ENCODE assay signal across 10 cellular contexts in genomic region chr12:12819752-12820311, GRCh38. TPM values are rescaled to one million over a fixed set of nuclear protein-coding genes. Genes with fewer than 3 reads are reported as not detected.
DNase-seq lines count a peak whose midpoint lies in the region; ATAC-seq and TF ChIP-seq lines count a peak whose summit lies in the region.
"Had no signal": no experiment of that assay in that cellular context is flagged by ENCODE, and none has a peak within 500 bp of the region (broad histone marks: within the 10 kb centered on the region; RNA-seq: fewer than 3 reads in every experiment).

No MANE protein-coding gene starts in this region.

- no peak overlapping the region for H3K4me3 Mint-ChIP-seq in activated CD4-positive, alpha-beta memory T cell treated with anti-CD3 and anti-CD28 coated beads for 36 hours
- no peak overlapping the region for H3K4me3 Mint-ChIP-seq in activated CD4-positive, alpha-beta memory T cell treated with anti-CD3 and anti-CD28 coated beads, Interleukin-2, amount 10 ng/mL, durations not matched to agents 7 days and 5 days
- H3K4me3 Mint-ChIP-seq in activated naive CD8-positive, alpha-beta T cell treated with anti-CD3 and anti-CD28 coated beads for 36 hours: no peak overlapping the region

- peak overlapping the region; percentile 41 to 67 (median 64) for H3K27ac ChIP-seq in upper lobe of left lung
- H3K27ac ChIP-seq: 22Rv1 had no signal

- no peak for TF ChIP-seq CTCF in upper lobe of left lung (IDR thresholded peaks at IDR 0.05)

- no peak overlapping the region for H3K4me3 ChIP-seq in upper lobe of left lung

- peaks cover 22 to 63% (median 36%) of the 10 kb centered on the region in 4 donors for H3K36me3 ChIP-seq in upper lobe of left lung

- peak overlapping the region; percentile 44 for H3K27ac Mint-ChIP-seq in activated CD4-positive, alpha-beta memory T cell treated with anti-CD3 and anti-CD28 coated beads for 36 hours
- H3K27ac Mint-ChIP-seq in activated CD4-positive, alpha-beta memory T cell treated with anti-CD3 and anti-CD28 coated beads, Interleukin-2, amount 10 ng/mL, durations not matched to agents 7 days and 5 days: no peak overlapping the region
- peak overlapping the region; percentile 55 for H3K27ac Mint-ChIP-seq in activated naive CD8-positive, alpha-beta T cell treated with anti-CD3 and anti-CD28 coated beads for 36 hours

- H3K36me3 Mint-ChIP-seq in activated CD4-positive, alpha-beta memory T cell treated with anti-CD3 and anti-CD28 coated beads for 36 hours: peaks cover 52% of the 10 kb centered on the region
- peaks cover 79% of the 10 kb centered on the region for H3K36me3 Mint-ChIP-seq in activated CD4-positive, alpha-beta memory T cell treated with anti-CD3 and anti-CD28 coated beads, Interleukin-2, amount 10 ng/mL, durations not matched to agents 7 days and 5 days (ENCODE audit: low read depth)
- H3K36me3 Mint-ChIP-seq in activated naive CD8-positive, alpha-beta T cell treated with anti-CD3 and anti-CD28 coated beads for 36 hours: peaks cover 49% of the 10 kb centered on the region

- peaks cover 18 to 48% (median 23%) of the 10 kb centered on the region in 4 donors for H3K4me1 ChIP-seq in upper lobe of left lung

- no peaks in the 10 kb centered on the region for H3K9me3 Mint-ChIP-seq in activated CD4-positive, alpha-beta memory T cell treated with anti-CD3 and anti-CD28 coated beads for 36 hours
- H3K9me3 Mint-ChIP-seq in activated CD4-positive, alpha-beta memory T cell treated with anti-CD3 and anti-CD28 coated beads, Interleukin-2, amount 10 ng/mL, durations not matched to agents 7 days and 5 days: no peaks in the 10 kb centered on the region
- H3K9me3 Mint-ChIP-seq in activated naive CD8-positive, alpha-beta T cell treated with anti-CD3 and anti-CD28 coated beads for 36 hours: no peaks in the 10 kb centered on the region

- TF ChIP-seq POLR2A in upper lobe of left lung (IDR thresholded peaks at IDR 0.05): no peak

- peaks cover 56% of the 10 kb centered on the region for H3K4me1 Mint-ChIP-seq in activated CD4-positive, alpha-beta memory T cell treated with anti-CD3 and anti-CD28 coated beads for 36 hours (ENCODE audit: low read depth)
- peaks cover 46% of the 10 kb centered on the region for H3K4me1 Mint-ChIP-seq in activated CD4-positive, alpha-beta memory T cell treated with anti-CD3 and anti-CD28 coated beads, Interleukin-2, amount 10 ng/mL, durations not matched to agents 7 days and 5 days
- H3K4me1 Mint-ChIP-seq in activated naive CD8-positive, alpha-beta T cell treated with anti-CD3 and anti-CD28 coated beads for 36 hours: peaks cover 50% of the 10 kb centered on the region

- no peaks in the 10 kb centered on the region for H3K27me3 Mint-ChIP-seq in activated CD4-positive, alpha-beta memory T cell treated with anti-CD3 and anti-CD28 coated beads for 36 hours
- H3K27me3 Mint-ChIP-seq in activated CD4-positive, alpha-beta memory T cell treated with anti-CD3 and anti-CD28 coated beads, Interleukin-2, amount 10 ng/mL, durations not matched to agents 7 days and 5 days: no peaks in the 10 kb centered on the region
- no peaks in the 10 kb centered on the region for H3K27me3 Mint-ChIP-seq in activated naive CD8-positive, alpha-beta T cell treated with anti-CD3 and anti-CD28 coated beads for 36 hours

- no peak for DNase-seq in activated CD4-positive, alpha-beta memory T cell treated with anti-CD3 and anti-CD28 coated beads for 36 hours
- DNase-seq in activated CD4-positive, alpha-beta memory T cell treated with anti-CD3 and anti-CD28 coated beads, Interleukin-2, amount 10 ng/mL, durations not matched to agents 7 days and 5 days: no peak
- no peak for DNase-seq in activated naive CD8-positive, alpha-beta T cell treated with anti-CD3 and anti-CD28 coated beads for 36 hours
- DNase-seq in hepatic stellate cell (ENCODE audit: low spot score): peak; percentile 86
- no peak for DNase-seq in upper lobe of left lung
- DNase-seq in NOMO-1 treated with DMSO at 0.1 percent for 48 hours (lab: John Stamatoyannopoulos, UW; ENCODE audit: unreplicated experiment): no peak
- DNase-seq in stimulated activated CD4-positive, alpha-beta T cell treated with anti-CD3 and anti-CD28 coated beads, Interleukin-12 subunit alpha, Interleukin-12 subunit beta, amount 100 ng/mL, for 4 hours: no peak
- DNase-seq in cerebellar nuclear complex (lab: John Stamatoyannopoulos, UW): no peak
- DNase-seq: NCI-H69 had no signal

- peak in 1 of 4 donors; percentile 22 for TF ChIP-seq EP300 in upper lobe of left lung (IDR thresholded peaks at IDR 0.05)

- intact Hi-C loops in activated CD4-positive, alpha-beta memory T cell treated with anti-CD3 and anti-CD28 coated beads for 36 hours (cut with micrococcal nuclease): no loop called here

- no peaks in the 10 kb centered on the region for H3K9me3 ChIP-seq in upper lobe of left lung

- peak; percentile 76 to 79 for ATAC-seq in upper lobe of left lung (ENCODE audit: low FRiP score in 2 of 2)

- WGBS in upper lobe of left lung, 2 donors: 41 to 58% methylated on average over 2 of the region's 2 CpGs

- POLR2A ChIA-PET in activated CD4-positive, alpha-beta memory T cell treated with anti-CD3 and anti-CD28 coated beads for 36 hours (lab: Charles Lee): no interaction called here
- POLR2A ChIA-PET in activated CD4-positive, alpha-beta memory T cell treated with anti-CD3 and anti-CD28 coated beads, Interleukin-2, amount 10 ng/mL, durations not matched to agents 7 days and 5 days (lab: Charles Lee): no interaction called here

- no peaks in the 10 kb centered on the region for H3K27me3 ChIP-seq in upper lobe of left lung

- CTCF ChIA-PET in activated CD4-positive, alpha-beta memory T cell treated with anti-CD3 and anti-CD28 coated beads for 36 hours (lab: Charles Lee): interaction anchor here (0.6 kb wide), 1 partner anchor 195 kb away, joined by 3 read pairs; no protein-coding TSS in a partner anchor
- CTCF ChIA-PET in activated CD4-positive, alpha-beta memory T cell treated with anti-CD3 and anti-CD28 coated beads, Interleukin-2, amount 10 ng/mL, durations not matched to agents 7 days and 5 days (lab: Charles Lee): interaction anchor here (1.0 to 1.1 kb wide), 2 partner anchors 18 to 31 kb away, joined by 4 to 5 read pairs; no protein-coding TSS in a partner anchor

RNA-seq across cellular contexts. Expression of gene DDX47, which starts 6.7 kb away (rescaled TPM):
- total RNA-seq in activated CD4-positive, alpha-beta memory T cell treated with anti-CD3 and anti-CD28 coated beads for 36 hours: 10 to 100 TPM; 75.2 to 75.3 TPM
- 10 to 100 TPM; 49.1 to 53.2 TPM for total RNA-seq in activated CD4-positive, alpha-beta memory T cell treated with anti-CD3 and anti-CD28 coated beads, Interleukin-2, amount 10 ng/mL, durations not matched to agents 7 days and 5 days
- total RNA-seq in activated naive CD8-positive, alpha-beta T cell treated with anti-CD3 and anti-CD28 coated beads for 36 hours: 100 to 1,000 TPM in 1 of 2 experiments, 10 to 100 TPM in 1; 98.5 to 107 TPM
- 10 to 100 TPM; 34.0 to 64.0 (median 45.2) TPM for total RNA-seq in upper lobe of left lung

RNA-seq across cellular contexts. Expression of gene APOLD1, which starts 34.4 kb away (rescaled TPM):
- total RNA-seq in activated CD4-positive, alpha-beta memory T cell treated with anti-CD3 and anti-CD28 coated beads for 36 hours: 1 to 10 TPM; 3.4 to 4.4 TPM
- total RNA-seq in activated CD4-positive, alpha-beta memory T cell treated with anti-CD3 and anti-CD28 coated beads, Interleukin-2, amount 10 ng/mL, durations not matched to agents 7 days and 5 days: 1 to 10 TPM; 9.2 to 9.9 TPM
- 1 to 10 TPM; 2.3 to 3.1 TPM for total RNA-seq in activated naive CD8-positive, alpha-beta T cell treated with anti-CD3 and anti-CD28 coated beads for 36 hours
- total RNA-seq in upper lobe of left lung: 10 to 100 TPM in 5 of 6 donors, 1 to 10 TPM in 1; 8.5 to 36.5 (median 15.6) TPM
